In the genomic region with DNA sequence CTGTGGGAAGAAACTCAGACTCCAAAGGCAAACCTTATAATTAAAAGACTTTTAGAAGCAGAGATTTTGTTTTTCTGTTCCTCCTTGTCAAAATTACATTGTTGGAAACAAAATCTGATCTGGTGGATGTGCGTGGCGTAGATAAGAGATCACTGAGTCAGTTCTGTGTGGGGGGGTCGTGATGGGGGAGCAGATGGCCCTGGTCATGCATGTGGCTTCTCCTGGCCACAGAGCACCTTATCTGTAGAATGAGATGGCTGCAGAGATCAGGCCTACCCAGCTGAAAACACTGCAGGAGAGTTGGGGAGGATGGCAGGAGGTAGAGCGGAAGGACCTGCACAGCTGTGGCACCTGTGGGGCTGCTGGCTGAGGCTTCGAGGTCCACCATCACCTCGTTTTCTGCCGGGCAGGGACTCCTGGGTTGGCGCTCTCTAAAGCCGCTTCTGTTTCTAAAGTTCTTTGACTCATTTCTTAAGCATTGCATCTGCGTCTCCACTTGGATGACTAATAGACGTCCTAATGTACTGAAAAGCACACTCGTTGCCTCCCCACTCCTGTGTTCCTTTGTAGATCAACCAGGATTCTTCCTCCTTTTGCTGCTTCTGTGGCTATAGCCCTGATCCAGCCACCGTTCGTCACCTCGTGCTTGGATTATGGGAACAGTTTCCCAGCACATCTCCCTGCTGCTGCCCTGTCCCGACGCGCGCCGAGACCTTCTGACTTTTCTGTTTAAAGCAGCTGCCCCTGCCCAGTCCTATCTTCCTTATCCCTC, we compare ENCODE assay signal across 12 cellular contexts.
DNase-seq lines count a peak whose midpoint lies in the region; ATAC-seq, FAIRE-seq and TF ChIP-seq lines count a peak whose summit lies in the region.
"Had no signal": no experiment of that assay in that cellular context is flagged by ENCODE, and none has a peak within 500 bp of the region (broad histone marks: within the 10 kb centered on the region; RNA-seq: fewer than 3 reads in every experiment).

No MANE protein-coding gene starts in this region.

- DNase-seq in HFF-Myc (ENCODE audit: extremely low read depth, low read depth) (peak; percentile 69), WTC11 (ENCODE audit: low spot score) (no peak), foreskin keratinocyte (peak; percentile 76 to 89), urothelium cell line (ENCODE audit: low spot score) (peak; percentile 89), RPMI8226 (no peak)
- DNase-seq: activated CD4-positive, alpha-beta T cell treated with anti-CD3 and anti-CD28 coated beads for 36 hours; NCI-H1436; Peyer's patch had no signal

- no peak overlapping the region for H3K4me3 Mint-ChIP-seq in WTC11
- H3K4me3 Mint-ChIP-seq: activated CD4-positive, alpha-beta T cell treated with anti-CD3 and anti-CD28 coated beads for 36 hours had no signal

- peak overlapping the region; percentile 55; the same call in 1 of the 2 replicates for H3K27ac Mint-ChIP-seq in WTC11
- H3K27ac Mint-ChIP-seq: activated CD4-positive, alpha-beta T cell treated with anti-CD3 and anti-CD28 coated beads for 36 hours; activated naive CD4-positive, alpha-beta T cell treated with anti-CD3 and anti-CD28 coated beads, Interleukin-2, amount 50 U/mL, for 72 hours had no signal

- H3K27me3 Mint-ChIP-seq in WTC11 (ENCODE audit: low read depth), result no peaks in the 10 kb centered on the region

- H3K4me3 ChIP-seq in HFF-Myc (replicated peaks; ENCODE audit: low read depth, low read length), result no peak overlapping the region
- H3K4me3 ChIP-seq: esophagus muscularis mucosa, Peyer's patch had no signal

- ATAC-seq in WTC11 (no peak), foreskin keratinocyte (peak; percentile 76), HG02973 (IDR thresholded peaks at IDR 0.05; ENCODE audit: unreplicated experiment) (no peak), HG03457 (IDR thresholded peaks at IDR 0.05; ENCODE audit: unreplicated experiment) (no peak)
- ATAC-seq: activated CD4-positive, alpha-beta T cell treated with anti-CD3 and anti-CD28 coated beads for 36 hours; activated naive CD4-positive, alpha-beta T cell treated with anti-CD3 and anti-CD28 coated beads, Interleukin-2, amount 50 U/mL, for 72 hours had no signal

- H3K36me3 Mint-ChIP-seq in WTC11, result no peaks in the 10 kb centered on the region
- H3K36me3 Mint-ChIP-seq: activated naive CD4-positive, alpha-beta T cell treated with anti-CD3 and anti-CD28 coated beads, Interleukin-2, amount 50 U/mL, for 72 hours had no signal

- FAIRE-seq in urothelium cell line (lab: Jason Lieb, UNC), result peak; percentile 95

- no peaks in the 10 kb centered on the region for H3K9me3 Mint-ChIP-seq in WTC11
- H3K9me3 Mint-ChIP-seq: activated naive CD4-positive, alpha-beta T cell treated with anti-CD3 and anti-CD28 coated beads, Interleukin-2, amount 50 U/mL, for 72 hours had no signal

- peak overlapping the region; percentile 85 for H3K27ac ChIP-seq in foreskin keratinocyte
- H3K27ac ChIP-seq: esophagus muscularis mucosa, Peyer's patch had no signal

- H3K4me1 Mint-ChIP-seq in WTC11, result peaks cover 57% of the 10 kb centered on the region

- CTCF ChIA-PET in WTC11 (lab: Charles Lee), result interaction anchor here (1.9 kb wide), 1 partner anchor 130 kb away, joined by 5 read pairs; no protein-coding TSS in a partner anchor

- peaks cover 30% of the 10 kb centered on the region for H3K4me1 ChIP-seq in foreskin keratinocyte
- H3K4me1 ChIP-seq: Peyer's patch had no signal

- POLR2A ChIA-PET in WTC11 (lab: Charles Lee), result no interaction called here

- TF ChIP-seq CTCF in HFF-Myc (IDR thresholded peaks at IDR 0.05; ENCODE audit: low read depth, low read length, missing control alignments) (no peak), WTC11 (IDR thresholded peaks at IDR 0.05) (no peak), foreskin keratinocyte (conservative IDR thresholded peaks at IDR 0.05) (no peak)

- H3K27me3 ChIP-seq in foreskin keratinocyte, result no peaks in the 10 kb centered on the region
- H3K27me3 ChIP-seq: esophagus muscularis mucosa, Peyer's patch had no signal

TF ChIP-seq in WTC11, 78 proteins besides CTCF, POLR2A, EP300 and RAD21:
- TF ChIP-seq PREB (CRISPR knock-in tag; IDR thresholded peaks at IDR 0.05; ENCODE audit: borderline replicate concordance) (no peak), E2F4 (CRISPR knock-in tag; IDR thresholded peaks at IDR 0.05; ENCODE audit: borderline replicate concordance, low read depth) (no peak), ZNF671 (CRISPR knock-in tag; IDR thresholded peaks at IDR 0.05) (no peak), ELF4 (CRISPR knock-in tag; IDR thresholded peaks at IDR 0.05; ENCODE audit: low read depth) (no peak), AR (CRISPR knock-in tag; IDR thresholded peaks at IDR 0.05) (no peak)
- TF ChIP-seq, protein P1, sequence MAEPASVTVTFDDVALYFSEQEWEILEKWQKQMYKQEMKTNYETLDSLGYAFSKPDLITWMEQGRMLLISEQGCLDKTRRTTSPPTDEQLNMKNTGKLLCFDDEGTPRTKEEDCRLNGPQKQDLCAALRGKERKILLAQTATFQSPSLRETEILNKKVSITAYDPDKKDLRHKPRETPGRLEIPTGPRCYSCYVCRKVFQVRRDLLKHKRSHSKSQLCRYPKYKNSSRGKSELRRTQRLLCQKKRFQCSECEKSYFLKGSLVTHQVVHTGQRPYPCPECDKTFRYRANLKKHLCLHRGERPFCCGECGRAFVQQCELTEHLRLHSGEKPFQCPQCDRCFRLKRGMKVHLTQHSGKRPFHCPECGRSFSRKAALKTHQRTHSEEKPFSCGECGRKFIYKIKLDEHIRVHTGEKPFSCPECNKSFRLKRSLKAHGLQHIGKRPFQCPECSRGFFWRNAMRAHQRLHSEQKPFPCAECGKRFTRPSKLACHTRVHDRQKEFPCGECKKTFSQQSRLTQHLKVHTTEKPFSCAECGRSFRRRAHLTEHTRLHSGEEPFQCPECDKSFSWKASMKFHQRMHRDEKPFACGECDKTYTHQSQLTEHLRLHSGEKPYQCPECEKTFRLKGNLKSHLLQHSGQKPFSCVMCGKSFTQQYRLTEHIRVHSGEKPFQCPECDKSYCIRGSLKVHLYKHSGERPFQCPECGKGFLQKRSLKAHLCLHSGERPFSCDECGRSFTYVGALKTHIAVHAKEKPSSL (CRISPR knock-in tag; conservative IDR thresholded peaks at IDR 0.05), result no peak

Comparison
In these comparisons a context has a peak if more than half of its experiments do, and no peak if none do; other contexts are left out.
1. DNase-seq: peak in HFF-Myc (single experiment), foreskin keratinocyte (2 of 2) and urothelium cell line (single experiment); none in WTC11 (single experiment) and RPMI8226 (single experiment).